ENCODE assay signal across 1 cellular context in the genomic region with DNA sequence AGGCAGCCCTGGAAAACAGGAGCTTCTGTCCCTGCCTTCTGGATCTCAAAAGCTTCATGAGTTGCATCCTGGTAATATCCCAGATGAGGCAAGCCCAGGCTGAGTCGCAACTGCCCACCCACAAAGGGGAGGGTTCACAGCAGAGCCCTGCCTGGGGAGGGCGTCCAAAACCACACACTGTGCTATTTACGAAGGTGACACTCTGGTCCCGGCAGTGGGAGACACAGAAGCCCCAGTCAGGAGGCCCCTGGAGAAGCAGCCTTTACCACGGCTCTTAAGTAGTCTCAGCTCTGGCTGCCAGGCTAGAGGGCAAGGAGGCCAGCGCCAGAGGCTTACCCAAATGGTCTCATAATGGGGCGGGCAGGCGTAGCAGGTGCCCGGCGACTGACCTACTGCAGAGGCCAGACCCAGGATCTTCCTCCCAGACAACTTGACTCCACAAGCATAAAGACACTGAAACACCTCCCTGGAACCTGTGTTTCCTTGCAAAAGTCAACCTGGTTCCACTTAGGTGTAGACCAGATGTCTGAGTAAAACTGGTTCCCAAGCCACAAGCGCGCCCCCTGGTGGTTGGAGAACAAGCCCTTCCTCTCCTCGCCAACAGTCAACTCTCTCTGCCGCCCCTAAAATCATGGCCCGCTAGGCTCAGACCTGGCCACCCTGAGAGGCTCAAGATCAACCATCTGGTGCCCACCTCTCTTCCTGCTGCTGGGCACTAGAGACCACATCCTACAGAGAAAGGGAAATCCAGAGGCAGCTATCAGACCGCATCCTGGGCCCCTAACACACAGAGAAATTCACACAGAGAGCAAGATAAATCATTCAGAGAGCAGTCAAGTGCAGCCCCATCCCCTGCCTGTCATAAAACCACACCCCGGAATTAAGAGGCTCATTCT.
A peak's percentile ranks its signal among the peaks of the same experiment; 100 is the strongest.
TF ChIP-seq lines count a peak whose summit lies in the region.

No MANE protein-coding gene starts in this region.

TF ChIP-seq in HepG2, 621 proteins besides CTCF, POLR2A, EP300 and RAD21 (continued from another document and continues in another):
- TF ChIP-seq, protein P1, sequence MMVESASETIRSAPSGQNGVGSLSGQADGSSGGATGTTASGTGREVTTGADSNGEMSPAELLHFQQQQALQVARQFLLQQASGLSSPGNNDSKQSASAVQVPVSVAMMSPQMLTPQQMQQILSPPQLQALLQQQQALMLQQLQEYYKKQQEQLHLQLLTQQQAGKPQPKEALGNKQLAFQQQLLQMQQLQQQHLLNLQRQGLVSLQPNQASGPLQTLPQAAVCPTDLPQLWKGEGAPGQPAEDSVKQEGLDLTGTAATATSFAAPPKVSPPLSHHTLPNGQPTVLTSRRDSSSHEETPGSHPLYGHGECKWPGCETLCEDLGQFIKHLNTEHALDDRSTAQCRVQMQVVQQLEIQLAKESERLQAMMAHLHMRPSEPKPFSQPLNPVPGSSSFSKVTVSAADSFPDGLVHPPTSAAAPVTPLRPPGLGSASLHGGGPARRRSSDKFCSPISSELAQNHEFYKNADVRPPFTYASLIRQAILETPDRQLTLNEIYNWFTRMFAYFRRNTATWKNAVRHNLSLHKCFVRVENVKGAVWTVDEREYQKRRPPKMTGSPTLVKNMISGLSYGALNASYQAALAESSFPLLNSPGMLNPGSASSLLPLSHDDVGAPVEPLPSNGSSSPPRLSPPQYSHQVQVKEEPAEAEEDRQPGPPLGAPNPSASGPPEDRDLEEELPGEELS (CRISPR knock-in tag; IDR thresholded peaks at IDR 0.05): peak; percentile 30; the same call in 1 of the 2 replicates
- TF ChIP-seq NKX3-1 (CRISPR knock-in tag; IDR thresholded peaks at IDR 0.05) (0 out of 2 replicates have a peak, but pooled peaks have one; percentile 8), ZNF572 (CRISPR knock-in tag; IDR thresholded peaks at IDR 0.05) (no peak), HNRNPL (IDR thresholded peaks at IDR 0.05; ENCODE audit: low read depth, low read length) (peak; percentile 14; the same call in 1 of the 2 replicates), GTF2F1 (IDR thresholded peaks at IDR 0.05; ENCODE audit: low read length) (no peak), HOXA3 (CRISPR knock-in tag; IDR thresholded peaks at IDR 0.05) (peak; percentile 25; the same call in 1 of the 2 replicates), MYC (CRISPR knock-in tag; IDR thresholded peaks at IDR 0.05; ENCODE audit: borderline replicate concordance) (no peak), ZNF263 (CRISPR knock-in tag; IDR thresholded peaks at IDR 0.05) (0 out of 2 replicates have a peak, but pooled peaks have one; percentile 37), ZNF230 (CRISPR knock-in tag; IDR thresholded peaks at IDR 0.05) (0 out of 2 replicates have a peak, but pooled peaks have one; percentile 14), IKZF4 (CRISPR knock-in tag; IDR thresholded peaks at IDR 0.05; ENCODE audit: borderline replicate concordance, low read depth, not compliant biosample characterization) (no peak), RARG (CRISPR knock-in tag; IDR thresholded peaks at IDR 0.05; ENCODE audit: low read depth) (no peak), KDM6A (CRISPR knock-in tag; IDR thresholded peaks at IDR 0.05; ENCODE audit: low read depth) (no peak), ZNF567 (CRISPR knock-in tag; IDR thresholded peaks at IDR 0.05; ENCODE audit: borderline replicate concordance) (peak; percentile 65; the same call in 1 of the 2 replicates), STAG1 (CRISPR knock-in tag; IDR thresholded peaks at IDR 0.05) (peak; percentile 69), AKAP8 (CRISPR knock-in tag; IDR thresholded peaks at IDR 0.05) (peak; percentile 68; the same call in 1 of the 2 replicates), ZNF350 (CRISPR knock-in tag; IDR thresholded peaks at IDR 0.05; ENCODE audit: borderline replicate concordance, low read depth) (0 out of 2 replicates have a peak, but pooled peaks have one; percentile 20), KDM4B (CRISPR knock-in tag; IDR thresholded peaks at IDR 0.05) (no peak), MATR3 (CRISPR knock-in tag; IDR thresholded peaks at IDR 0.05) (no peak), CHD2 (IDR thresholded peaks at IDR 0.05; ENCODE audit: low read depth, low read length) (0 out of 2 replicates have a peak, but pooled peaks have one; percentile 20), ZNF709 (CRISPR knock-in tag; IDR thresholded peaks at IDR 0.05) (no peak), ZSCAN20 (CRISPR knock-in tag; IDR thresholded peaks at IDR 0.05; ENCODE audit: borderline replicate concordance) (peak; percentile 95), TOE1 (CRISPR knock-in tag; IDR thresholded peaks at IDR 0.05) (peak; percentile 10; the same call in 1 of the 2 replicates), KLF15 (CRISPR knock-in tag; IDR thresholded peaks at IDR 0.05; ENCODE audit: borderline replicate concordance) (no peak), TRIM24 (CRISPR knock-in tag; IDR thresholded peaks at IDR 0.05) (no peak), POGZ (CRISPR knock-in tag; IDR thresholded peaks at IDR 0.05) (no peak), THAP11 (CRISPR knock-in tag; IDR thresholded peaks at IDR 0.05) (0 out of 2 replicates have a peak, but pooled peaks have one; percentile 20), REL (CRISPR knock-in tag; conservative IDR thresholded peaks at IDR 0.05) (no peak), ZIK1 (CRISPR knock-in tag; IDR thresholded peaks at IDR 0.05; ENCODE audit: borderline replicate concordance, low read depth) (0 out of 2 replicates have a peak, but pooled peaks have one; percentile 55), ELF4 (CRISPR knock-in tag; IDR thresholded peaks at IDR 0.05; ENCODE audit: borderline replicate concordance) (no peak), AHR (CRISPR knock-in tag; IDR thresholded peaks at IDR 0.05) (no peak), ZNF12 (CRISPR knock-in tag; IDR thresholded peaks at IDR 0.05) (no peak), YEATS2 (CRISPR knock-in tag; IDR thresholded peaks at IDR 0.05; ENCODE audit: borderline replicate concordance) (no peak)
- TF ChIP-seq, protein P2, sequence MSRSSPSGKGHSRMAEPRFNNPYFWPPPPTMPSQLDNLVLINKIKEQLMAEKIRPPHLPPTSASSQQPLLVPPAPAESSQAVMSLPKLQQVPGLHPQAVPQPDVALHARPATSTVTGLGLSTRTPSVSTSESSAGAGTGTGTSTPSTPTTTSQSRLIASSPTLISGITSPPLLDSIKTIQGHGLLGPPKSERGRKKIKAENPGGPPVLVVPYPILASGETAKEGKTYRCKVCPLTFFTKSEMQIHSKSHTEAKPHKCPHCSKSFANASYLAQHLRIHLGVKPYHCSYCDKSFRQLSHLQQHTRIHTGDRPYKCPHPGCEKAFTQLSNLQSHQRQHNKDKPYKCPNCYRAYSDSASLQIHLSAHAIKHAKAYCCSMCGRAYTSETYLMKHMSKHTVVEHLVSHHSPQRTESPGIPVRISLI (CRISPR knock-in tag; IDR thresholded peaks at IDR 0.05; ENCODE audit: borderline replicate concordance): no peak
- TF ChIP-seq, protein P3, sequence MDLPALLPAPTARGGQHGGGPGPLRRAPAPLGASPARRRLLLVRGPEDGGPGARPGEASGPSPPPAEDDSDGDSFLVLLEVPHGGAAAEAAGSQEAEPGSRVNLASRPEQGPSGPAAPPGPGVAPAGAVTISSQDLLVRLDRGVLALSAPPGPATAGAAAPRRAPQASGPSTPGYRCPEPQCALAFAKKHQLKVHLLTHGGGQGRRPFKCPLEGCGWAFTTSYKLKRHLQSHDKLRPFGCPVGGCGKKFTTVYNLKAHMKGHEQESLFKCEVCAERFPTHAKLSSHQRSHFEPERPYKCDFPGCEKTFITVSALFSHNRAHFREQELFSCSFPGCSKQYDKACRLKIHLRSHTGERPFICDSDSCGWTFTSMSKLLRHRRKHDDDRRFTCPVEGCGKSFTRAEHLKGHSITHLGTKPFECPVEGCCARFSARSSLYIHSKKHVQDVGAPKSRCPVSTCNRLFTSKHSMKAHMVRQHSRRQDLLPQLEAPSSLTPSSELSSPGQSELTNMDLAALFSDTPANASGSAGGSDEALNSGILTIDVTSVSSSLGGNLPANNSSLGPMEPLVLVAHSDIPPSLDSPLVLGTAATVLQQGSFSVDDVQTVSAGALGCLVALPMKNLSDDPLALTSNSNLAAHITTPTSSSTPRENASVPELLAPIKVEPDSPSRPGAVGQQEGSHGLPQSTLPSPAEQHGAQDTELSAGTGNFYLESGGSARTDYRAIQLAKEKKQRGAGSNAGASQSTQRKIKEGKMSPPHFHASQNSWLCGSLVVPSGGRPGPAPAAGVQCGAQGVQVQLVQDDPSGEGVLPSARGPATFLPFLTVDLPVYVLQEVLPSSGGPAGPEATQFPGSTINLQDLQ (CRISPR knock-in tag; IDR thresholded peaks at IDR 0.05): no peak
- TF ChIP-seq, protein P4, sequence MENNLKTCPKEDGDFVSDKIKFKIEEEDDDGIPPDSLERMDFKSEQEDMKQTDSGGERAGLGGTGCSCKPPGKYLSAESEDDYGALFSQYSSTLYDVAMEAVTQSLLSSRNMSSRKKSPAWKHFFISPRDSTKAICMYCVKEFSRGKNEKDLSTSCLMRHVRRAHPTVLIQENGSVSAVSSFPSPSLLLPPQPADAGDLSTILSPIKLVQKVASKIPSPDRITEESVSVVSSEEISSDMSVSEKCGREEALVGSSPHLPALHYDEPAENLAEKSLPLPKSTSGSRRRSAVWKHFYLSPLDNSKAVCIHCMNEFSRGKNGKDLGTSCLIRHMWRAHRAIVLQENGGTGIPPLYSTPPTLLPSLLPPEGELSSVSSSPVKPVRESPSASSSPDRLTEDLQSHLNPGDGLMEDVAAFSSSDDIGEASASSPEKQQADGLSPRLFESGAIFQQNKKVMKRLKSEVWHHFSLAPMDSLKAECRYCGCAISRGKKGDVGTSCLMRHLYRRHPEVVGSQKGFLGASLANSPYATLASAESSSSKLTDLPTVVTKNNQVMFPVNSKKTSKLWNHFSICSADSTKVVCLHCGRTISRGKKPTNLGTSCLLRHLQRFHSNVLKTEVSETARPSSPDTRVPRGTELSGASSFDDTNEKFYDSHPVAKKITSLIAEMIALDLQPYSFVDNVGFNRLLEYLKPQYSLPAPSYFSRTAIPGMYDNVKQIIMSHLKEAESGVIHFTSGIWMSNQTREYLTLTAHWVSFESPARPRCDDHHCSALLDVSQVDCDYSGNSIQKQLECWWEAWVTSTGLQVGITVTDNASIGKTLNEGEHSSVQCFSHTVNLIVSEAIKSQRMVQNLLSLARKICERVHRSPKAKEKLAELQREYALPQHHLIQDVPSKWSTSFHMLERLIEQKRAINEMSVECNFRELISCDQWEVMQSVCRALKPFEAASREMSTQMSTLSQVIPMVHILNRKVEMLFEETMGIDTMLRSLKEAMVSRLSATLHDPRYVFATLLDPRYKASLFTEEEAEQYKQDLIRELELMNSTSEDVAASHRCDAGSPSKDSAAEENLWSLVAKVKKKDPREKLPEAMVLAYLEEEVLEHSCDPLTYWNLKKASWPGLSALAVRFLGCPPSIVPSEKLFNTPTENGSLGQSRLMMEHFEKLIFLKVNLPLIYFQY (CRISPR knock-in tag; IDR thresholded peaks at IDR 0.05; ENCODE audit: borderline replicate concordance): 0 out of 2 replicates have a peak, but pooled peaks have one; percentile 20
- TF ChIP-seq, protein P5, sequence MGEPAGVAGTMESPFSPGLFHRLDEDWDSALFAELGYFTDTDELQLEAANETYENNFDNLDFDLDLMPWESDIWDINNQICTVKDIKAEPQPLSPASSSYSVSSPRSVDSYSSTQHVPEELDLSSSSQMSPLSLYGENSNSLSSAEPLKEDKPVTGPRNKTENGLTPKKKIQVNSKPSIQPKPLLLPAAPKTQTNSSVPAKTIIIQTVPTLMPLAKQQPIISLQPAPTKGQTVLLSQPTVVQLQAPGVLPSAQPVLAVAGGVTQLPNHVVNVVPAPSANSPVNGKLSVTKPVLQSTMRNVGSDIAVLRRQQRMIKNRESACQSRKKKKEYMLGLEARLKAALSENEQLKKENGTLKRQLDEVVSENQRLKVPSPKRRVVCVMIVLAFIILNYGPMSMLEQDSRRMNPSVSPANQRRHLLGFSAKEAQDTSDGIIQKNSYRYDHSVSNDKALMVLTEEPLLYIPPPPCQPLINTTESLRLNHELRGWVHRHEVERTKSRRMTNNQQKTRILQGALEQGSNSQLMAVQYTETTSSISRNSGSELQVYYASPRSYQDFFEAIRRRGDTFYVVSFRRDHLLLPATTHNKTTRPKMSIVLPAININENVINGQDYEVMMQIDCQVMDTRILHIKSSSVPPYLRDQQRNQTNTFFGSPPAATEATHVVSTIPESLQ (CRISPR knock-in tag; conservative IDR thresholded peaks at IDR 0.05): no peak
- TF ChIP-seq, protein P6, sequence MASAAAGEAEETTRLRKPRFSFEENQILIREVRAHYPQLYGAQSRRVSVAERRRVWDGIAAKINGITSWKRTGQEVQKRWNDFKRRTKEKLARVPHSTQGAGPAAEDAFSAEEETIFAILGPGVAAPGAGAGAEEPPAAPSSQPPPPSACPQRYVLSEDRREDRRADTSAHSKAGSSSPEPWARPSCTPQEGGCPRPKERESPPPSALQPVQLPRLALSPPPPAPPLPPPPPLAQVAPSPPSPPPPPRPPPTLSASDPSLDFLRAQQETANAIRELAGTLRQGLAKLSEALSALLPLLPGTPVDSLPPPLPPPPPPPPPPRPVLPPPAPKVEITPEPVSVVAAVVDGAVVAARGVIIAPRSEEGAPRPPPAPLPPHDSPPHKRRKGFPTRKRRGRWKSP (CRISPR knock-in tag; IDR thresholded peaks at IDR 0.05): no peak
- TF ChIP-seq, protein P7, sequence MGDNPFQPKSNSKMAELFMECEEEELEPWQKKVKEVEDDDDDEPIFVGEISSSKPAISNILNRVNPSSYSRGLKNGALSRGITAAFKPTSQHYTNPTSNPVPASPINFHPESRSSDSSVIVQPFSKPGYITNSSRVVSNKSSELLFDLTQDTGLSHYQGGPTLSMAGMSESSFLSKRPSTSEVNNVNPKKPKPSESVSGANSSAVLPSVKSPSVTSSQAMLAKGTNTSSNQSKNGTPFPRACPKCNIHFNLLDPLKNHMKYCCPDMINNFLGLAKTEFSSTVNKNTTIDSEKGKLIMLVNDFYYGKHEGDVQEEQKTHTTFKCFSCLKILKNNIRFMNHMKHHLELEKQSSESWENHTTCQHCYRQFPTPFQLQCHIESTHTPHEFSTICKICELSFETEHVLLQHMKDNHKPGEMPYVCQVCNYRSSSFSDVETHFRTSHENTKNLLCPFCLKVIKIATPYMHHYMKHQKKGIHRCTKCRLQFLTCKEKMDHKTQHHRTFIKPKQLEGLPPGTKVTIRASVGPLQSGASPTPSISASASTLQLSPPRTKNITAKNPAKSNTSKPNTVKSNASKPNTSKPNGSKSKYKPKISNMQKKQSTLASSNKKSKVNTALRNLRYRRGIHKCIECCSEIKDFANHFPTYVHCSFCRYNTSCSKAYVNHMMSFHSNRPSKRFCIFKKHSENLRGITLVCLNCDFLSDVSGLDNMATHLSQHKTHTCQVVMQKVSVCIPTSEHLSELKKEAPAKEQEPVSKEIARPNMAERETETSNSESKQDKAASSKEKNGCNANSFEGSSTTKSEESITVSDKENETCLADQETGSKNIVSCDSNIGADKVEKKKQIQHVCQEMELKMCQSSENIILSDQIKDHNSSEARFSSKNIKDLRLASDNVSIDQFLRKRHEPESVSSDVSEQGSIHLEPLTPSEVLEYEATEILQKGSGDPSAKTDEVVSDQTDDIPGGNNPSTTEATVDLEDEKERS (CRISPR knock-in tag; IDR thresholded peaks at IDR 0.05): no peak
